Comparison of ENCODE assay signal across 1 cellular context in genomic region chr12:53483225-53483978, GRCh38.
TF ChIP-seq lines count a peak whose summit lies in the region.

No MANE protein-coding gene starts in this region.

TF ChIP-seq in WTC11, 78 proteins besides CTCF, POLR2A, EP300 and RAD21 (continued from another document):
- TF ChIP-seq, protein P1, sequence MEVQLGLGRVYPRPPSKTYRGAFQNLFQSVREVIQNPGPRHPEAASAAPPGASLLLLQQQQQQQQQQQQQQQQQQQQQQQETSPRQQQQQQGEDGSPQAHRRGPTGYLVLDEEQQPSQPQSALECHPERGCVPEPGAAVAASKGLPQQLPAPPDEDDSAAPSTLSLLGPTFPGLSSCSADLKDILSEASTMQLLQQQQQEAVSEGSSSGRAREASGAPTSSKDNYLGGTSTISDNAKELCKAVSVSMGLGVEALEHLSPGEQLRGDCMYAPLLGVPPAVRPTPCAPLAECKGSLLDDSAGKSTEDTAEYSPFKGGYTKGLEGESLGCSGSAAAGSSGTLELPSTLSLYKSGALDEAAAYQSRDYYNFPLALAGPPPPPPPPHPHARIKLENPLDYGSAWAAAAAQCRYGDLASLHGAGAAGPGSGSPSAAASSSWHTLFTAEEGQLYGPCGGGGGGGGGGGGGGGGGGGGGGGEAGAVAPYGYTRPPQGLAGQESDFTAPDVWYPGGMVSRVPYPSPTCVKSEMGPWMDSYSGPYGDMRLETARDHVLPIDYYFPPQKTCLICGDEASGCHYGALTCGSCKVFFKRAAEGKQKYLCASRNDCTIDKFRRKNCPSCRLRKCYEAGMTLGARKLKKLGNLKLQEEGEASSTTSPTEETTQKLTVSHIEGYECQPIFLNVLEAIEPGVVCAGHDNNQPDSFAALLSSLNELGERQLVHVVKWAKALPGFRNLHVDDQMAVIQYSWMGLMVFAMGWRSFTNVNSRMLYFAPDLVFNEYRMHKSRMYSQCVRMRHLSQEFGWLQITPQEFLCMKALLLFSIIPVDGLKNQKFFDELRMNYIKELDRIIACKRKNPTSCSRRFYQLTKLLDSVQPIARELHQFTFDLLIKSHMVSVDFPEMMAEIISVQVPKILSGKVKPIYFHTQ (CRISPR knock-in tag; IDR thresholded peaks at IDR 0.05): no peak
- TF ChIP-seq NFE2L1 (CRISPR knock-in tag; IDR thresholded peaks at IDR 0.05) (no peak), JUN (CRISPR knock-in tag; IDR thresholded peaks at IDR 0.05) (0 out of 2 replicates have a peak, but pooled peaks have one; percentile 46), GRHL2 (CRISPR knock-in tag; IDR thresholded peaks at IDR 0.05; ENCODE audit: insufficient replicate concordance, severe bottlenecking) (no peak), NFATC4 (CRISPR knock-in tag; IDR thresholded peaks at IDR 0.05) (peak; percentile 17; the same call in 1 of the 2 replicates), NR3C1 (CRISPR knock-in tag; conservative IDR thresholded peaks at IDR 0.05; ENCODE audit: low read depth) (no peak), ZNF263 (CRISPR knock-in tag; IDR thresholded peaks at IDR 0.05; ENCODE audit: low read depth) (no peak), ZNF671 (CRISPR knock-in tag; IDR thresholded peaks at IDR 0.05) (peak; percentile 36; the same call in 1 of the 2 replicates), MXD4 (CRISPR knock-in tag; IDR thresholded peaks at IDR 0.05; ENCODE audit: borderline replicate concordance) (no peak), SOX15 (CRISPR knock-in tag; IDR thresholded peaks at IDR 0.05) (no peak), ZNF281 (CRISPR knock-in tag; IDR thresholded peaks at IDR 0.05) (no peak), ZNF121 (CRISPR knock-in tag; IDR thresholded peaks at IDR 0.05) (no peak), ZNF232 (CRISPR knock-in tag; IDR thresholded peaks at IDR 0.05) (no peak), SMAD3 (CRISPR knock-in tag; IDR thresholded peaks at IDR 0.05; ENCODE audit: borderline replicate concordance) (0 out of 2 replicates have a peak, but pooled peaks have one; percentile 32), ZNF396 (CRISPR knock-in tag; IDR thresholded peaks at IDR 0.05; ENCODE audit: borderline replicate concordance) (no peak), FOXJ3 (CRISPR knock-in tag; IDR thresholded peaks at IDR 0.05; ENCODE audit: borderline replicate concordance) (no peak), E2F5 (CRISPR knock-in tag; IDR thresholded peaks at IDR 0.05) (no peak), PRRX2 (CRISPR knock-in tag; IDR thresholded peaks at IDR 0.05) (0 out of 2 replicates have a peak, but pooled peaks have one; percentile 46), TEAD1 (CRISPR knock-in tag; IDR thresholded peaks at IDR 0.05) (no peak), MYBL2 (CRISPR knock-in tag; IDR thresholded peaks at IDR 0.05) (no peak), NFYB (CRISPR knock-in tag; conservative IDR thresholded peaks at IDR 0.05; ENCODE audit: low read depth) (no peak), FOXK1 (CRISPR knock-in tag; IDR thresholded peaks at IDR 0.05) (no peak), GABPB1 (CRISPR knock-in tag; IDR thresholded peaks at IDR 0.05) (no peak)
- TF ChIP-seq, protein P2, sequence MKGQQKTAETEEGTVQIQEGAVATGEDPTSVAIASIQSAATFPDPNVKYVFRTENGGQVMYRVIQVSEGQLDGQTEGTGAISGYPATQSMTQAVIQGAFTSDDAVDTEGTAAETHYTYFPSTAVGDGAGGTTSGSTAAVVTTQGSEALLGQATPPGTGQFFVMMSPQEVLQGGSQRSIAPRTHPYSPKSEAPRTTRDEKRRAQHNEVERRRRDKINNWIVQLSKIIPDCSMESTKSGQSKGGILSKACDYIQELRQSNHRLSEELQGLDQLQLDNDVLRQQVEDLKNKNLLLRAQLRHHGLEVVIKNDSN (CRISPR knock-in tag; IDR thresholded peaks at IDR 0.05): peak; percentile 23; the same call in 1 of the 2 replicates
- TF ChIP-seq, protein P3, sequence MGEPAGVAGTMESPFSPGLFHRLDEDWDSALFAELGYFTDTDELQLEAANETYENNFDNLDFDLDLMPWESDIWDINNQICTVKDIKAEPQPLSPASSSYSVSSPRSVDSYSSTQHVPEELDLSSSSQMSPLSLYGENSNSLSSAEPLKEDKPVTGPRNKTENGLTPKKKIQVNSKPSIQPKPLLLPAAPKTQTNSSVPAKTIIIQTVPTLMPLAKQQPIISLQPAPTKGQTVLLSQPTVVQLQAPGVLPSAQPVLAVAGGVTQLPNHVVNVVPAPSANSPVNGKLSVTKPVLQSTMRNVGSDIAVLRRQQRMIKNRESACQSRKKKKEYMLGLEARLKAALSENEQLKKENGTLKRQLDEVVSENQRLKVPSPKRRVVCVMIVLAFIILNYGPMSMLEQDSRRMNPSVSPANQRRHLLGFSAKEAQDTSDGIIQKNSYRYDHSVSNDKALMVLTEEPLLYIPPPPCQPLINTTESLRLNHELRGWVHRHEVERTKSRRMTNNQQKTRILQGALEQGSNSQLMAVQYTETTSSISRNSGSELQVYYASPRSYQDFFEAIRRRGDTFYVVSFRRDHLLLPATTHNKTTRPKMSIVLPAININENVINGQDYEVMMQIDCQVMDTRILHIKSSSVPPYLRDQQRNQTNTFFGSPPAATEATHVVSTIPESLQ (CRISPR knock-in tag; IDR thresholded peaks at IDR 0.05): no peak
- TF ChIP-seq, protein P4, sequence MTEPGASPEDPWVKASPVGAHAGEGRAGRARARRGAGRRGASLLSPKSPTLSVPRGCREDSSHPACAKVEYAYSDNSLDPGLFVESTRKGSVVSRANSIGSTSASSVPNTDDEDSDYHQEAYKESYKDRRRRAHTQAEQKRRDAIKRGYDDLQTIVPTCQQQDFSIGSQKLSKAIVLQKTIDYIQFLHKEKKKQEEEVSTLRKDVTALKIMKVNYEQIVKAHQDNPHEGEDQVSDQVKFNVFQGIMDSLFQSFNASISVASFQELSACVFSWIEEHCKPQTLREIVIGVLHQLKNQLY (CRISPR knock-in tag; IDR thresholded peaks at IDR 0.05): 0 out of 2 replicates have a peak, but pooled peaks have one; percentile 22
- TF ChIP-seq, protein P5, sequence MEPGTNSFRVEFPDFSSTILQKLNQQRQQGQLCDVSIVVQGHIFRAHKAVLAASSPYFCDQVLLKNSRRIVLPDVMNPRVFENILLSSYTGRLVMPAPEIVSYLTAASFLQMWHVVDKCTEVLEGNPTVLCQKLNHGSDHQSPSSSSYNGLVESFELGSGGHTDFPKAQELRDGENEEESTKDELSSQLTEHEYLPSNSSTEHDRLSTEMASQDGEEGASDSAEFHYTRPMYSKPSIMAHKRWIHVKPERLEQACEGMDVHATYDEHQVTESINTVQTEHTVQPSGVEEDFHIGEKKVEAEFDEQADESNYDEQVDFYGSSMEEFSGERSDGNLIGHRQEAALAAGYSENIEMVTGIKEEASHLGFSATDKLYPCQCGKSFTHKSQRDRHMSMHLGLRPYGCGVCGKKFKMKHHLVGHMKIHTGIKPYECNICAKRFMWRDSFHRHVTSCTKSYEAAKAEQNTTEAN (CRISPR knock-in tag; IDR thresholded peaks at IDR 0.05): no peak
- TF ChIP-seq, protein P6, sequence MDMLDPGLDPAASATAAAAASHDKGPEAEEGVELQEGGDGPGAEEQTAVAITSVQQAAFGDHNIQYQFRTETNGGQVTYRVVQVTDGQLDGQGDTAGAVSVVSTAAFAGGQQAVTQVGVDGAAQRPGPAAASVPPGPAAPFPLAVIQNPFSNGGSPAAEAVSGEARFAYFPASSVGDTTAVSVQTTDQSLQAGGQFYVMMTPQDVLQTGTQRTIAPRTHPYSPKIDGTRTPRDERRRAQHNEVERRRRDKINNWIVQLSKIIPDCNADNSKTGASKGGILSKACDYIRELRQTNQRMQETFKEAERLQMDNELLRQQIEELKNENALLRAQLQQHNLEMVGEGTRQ (CRISPR knock-in tag; IDR thresholded peaks at IDR 0.05): no peak
- TF ChIP-seq, protein P7, sequence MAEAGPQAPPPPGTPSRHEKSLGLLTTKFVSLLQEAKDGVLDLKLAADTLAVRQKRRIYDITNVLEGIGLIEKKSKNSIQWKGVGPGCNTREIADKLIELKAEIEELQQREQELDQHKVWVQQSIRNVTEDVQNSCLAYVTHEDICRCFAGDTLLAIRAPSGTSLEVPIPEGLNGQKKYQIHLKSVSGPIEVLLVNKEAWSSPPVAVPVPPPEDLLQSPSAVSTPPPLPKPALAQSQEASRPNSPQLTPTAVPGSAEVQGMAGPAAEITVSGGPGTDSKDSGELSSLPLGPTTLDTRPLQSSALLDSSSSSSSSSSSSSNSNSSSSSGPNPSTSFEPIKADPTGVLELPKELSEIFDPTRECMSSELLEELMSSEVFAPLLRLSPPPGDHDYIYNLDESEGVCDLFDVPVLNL (CRISPR knock-in tag; IDR thresholded peaks at IDR 0.05; ENCODE audit: borderline replicate concordance, low read depth): no peak
- TF ChIP-seq, protein P8, sequence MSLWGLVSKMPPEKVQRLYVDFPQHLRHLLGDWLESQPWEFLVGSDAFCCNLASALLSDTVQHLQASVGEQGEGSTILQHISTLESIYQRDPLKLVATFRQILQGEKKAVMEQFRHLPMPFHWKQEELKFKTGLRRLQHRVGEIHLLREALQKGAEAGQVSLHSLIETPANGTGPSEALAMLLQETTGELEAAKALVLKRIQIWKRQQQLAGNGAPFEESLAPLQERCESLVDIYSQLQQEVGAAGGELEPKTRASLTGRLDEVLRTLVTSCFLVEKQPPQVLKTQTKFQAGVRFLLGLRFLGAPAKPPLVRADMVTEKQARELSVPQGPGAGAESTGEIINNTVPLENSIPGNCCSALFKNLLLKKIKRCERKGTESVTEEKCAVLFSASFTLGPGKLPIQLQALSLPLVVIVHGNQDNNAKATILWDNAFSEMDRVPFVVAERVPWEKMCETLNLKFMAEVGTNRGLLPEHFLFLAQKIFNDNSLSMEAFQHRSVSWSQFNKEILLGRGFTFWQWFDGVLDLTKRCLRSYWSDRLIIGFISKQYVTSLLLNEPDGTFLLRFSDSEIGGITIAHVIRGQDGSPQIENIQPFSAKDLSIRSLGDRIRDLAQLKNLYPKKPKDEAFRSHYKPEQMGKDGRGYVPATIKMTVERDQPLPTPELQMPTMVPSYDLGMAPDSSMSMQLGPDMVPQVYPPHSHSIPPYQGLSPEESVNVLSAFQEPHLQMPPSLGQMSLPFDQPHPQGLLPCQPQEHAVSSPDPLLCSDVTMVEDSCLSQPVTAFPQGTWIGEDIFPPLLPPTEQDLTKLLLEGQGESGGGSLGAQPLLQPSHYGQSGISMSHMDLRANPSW (CRISPR knock-in tag; conservative IDR thresholded peaks at IDR 0.05; ENCODE audit: low read depth): no peak
- TF ChIP-seq, protein P9, sequence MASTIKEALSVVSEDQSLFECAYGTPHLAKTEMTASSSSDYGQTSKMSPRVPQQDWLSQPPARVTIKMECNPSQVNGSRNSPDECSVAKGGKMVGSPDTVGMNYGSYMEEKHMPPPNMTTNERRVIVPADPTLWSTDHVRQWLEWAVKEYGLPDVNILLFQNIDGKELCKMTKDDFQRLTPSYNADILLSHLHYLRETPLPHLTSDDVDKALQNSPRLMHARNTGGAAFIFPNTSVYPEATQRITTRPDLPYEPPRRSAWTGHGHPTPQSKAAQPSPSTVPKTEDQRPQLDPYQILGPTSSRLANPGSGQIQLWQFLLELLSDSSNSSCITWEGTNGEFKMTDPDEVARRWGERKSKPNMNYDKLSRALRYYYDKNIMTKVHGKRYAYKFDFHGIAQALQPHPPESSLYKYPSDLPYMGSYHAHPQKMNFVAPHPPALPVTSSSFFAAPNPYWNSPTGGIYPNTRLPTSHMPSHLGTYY (CRISPR knock-in tag; IDR thresholded peaks at IDR 0.05): no peak
